ENCODE assay signal across 27 cellular contexts in genomic region chr1:178862864-178863263, GRCh38. TPM values are rescaled to one million over a fixed set of nuclear protein-coding genes. Genes with fewer than 3 reads are reported as not detected.
DNase-seq lines count a peak whose midpoint lies in the region; ATAC-seq and TF ChIP-seq lines count a peak whose summit lies in the region.
"Had no signal": no experiment of that assay in that cellular context is flagged by ENCODE, and none has a peak within 500 bp of the region (broad histone marks: within the 10 kb centered on the region; RNA-seq: fewer than 3 reads in every experiment).

No MANE protein-coding gene starts in this region.

- no peak overlapping the region for H2AFZ ChIP-seq in trophoblast cell (ENCODE audit: insufficient read depth, low read length, poor library complexity)

- H3K9ac ChIP-seq in trophoblast cell (ENCODE audit: low read length) (no peak overlapping the region), stomach smooth muscle (ENCODE audit: low read length in 2 of 2) (no peak overlapping the region)

- no peak overlapping the region for H2BK120ac ChIP-seq in trophoblast cell (ENCODE audit: insufficient read depth, low read length, poor library complexity)

- no peaks in the 10 kb centered on the region for H3K79me2 ChIP-seq in trophoblast cell (ENCODE audit: control insufficient read depth, insufficient read depth, low read length, poor library complexity)

- H3K27me3 Mint-ChIP-seq in activated B cell treated with CpG ODN at 0.5 μM for 24 hours (no peaks in the 10 kb centered on the region), osteocyte (ENCODE audit: unreplicated experiment) (no peaks in the 10 kb centered on the region)

- H3K23ac ChIP-seq in trophoblast cell (ENCODE audit: low read length), result no peak overlapping the region

- H2BK12ac ChIP-seq in trophoblast cell (ENCODE audit: low read length), result no peak overlapping the region

- no peaks in the 10 kb centered on the region for H3K27me3 ChIP-seq in esophagus muscularis mucosa
- no peaks in the 10 kb centered on the region for H3K27me3 ChIP-seq in trophoblast cell (ENCODE audit: insufficient read depth, low read length)
- H3K27me3 ChIP-seq in stomach smooth muscle (ENCODE audit: control insufficient read depth in 1 of 2, insufficient read depth in 2 of 2, low read length in 2 of 2), result no peaks in the 10 kb centered on the region
- H3K27me3 ChIP-seq: MG63, SJSA1 had no signal

- H3K27ac Mint-ChIP-seq in activated B cell treated with CpG ODN at 0.5 μM for 24 hours (peak overlapping the region; percentile 69), osteocyte (ENCODE audit: unreplicated experiment) (no peak overlapping the region)
- H3K27ac Mint-ChIP-seq: CD14-positive monocyte had no signal

- H2AK5ac ChIP-seq in trophoblast cell (ENCODE audit: low read length), result no peak overlapping the region

- no peak overlapping the region for H4K12ac ChIP-seq in trophoblast cell (ENCODE audit: low read depth, low read length)

- H3K36me3 ChIP-seq in esophagus muscularis mucosa (peaks cover 0 to 20% (median 8%) of the 10 kb centered on the region in 4 donors), trophoblast cell (ENCODE audit: control insufficient read depth in 1 of 2, insufficient read depth in 2 of 2, low read length in 2 of 2) (no peaks in the 10 kb centered on the region), stomach smooth muscle (ENCODE audit: control insufficient read depth in 2 of 2, insufficient read depth in 2 of 2, low read length in 2 of 2) (peaks cover 8% of the 10 kb centered on the region in 2 donors)
- H3K36me3 ChIP-seq: BE2C, SJSA1 had no signal

- H2BK5ac ChIP-seq in trophoblast cell (ENCODE audit: low read depth, low read length, poor library complexity), result peak overlapping the region; percentile 49

- H4K91ac ChIP-seq in trophoblast cell (ENCODE audit: low read depth, low read length), result no peak overlapping the region

- H4K8ac ChIP-seq in trophoblast cell (ENCODE audit: low read depth, low read length), result no peak overlapping the region

- no peak overlapping the region for H3K18ac ChIP-seq in trophoblast cell (ENCODE audit: low read length)

- H3K4ac ChIP-seq in trophoblast cell (ENCODE audit: low read depth, low read length), result no peak overlapping the region

- DNase-seq in activated B cell treated with CpG ODN at 0.5 μM for 24 hours (no peak), esophagus muscularis mucosa (ENCODE audit: extremely low spot score) (no peak), trophoblast cell (no peak), middle frontal gyrus (ENCODE audit: extremely low spot score, low spot score) (no peak), GF-D8 (lab: John Stamatoyannopoulos, UW) (no peak), osteocyte (ENCODE audit: extremely low spot score, unreplicated experiment) (no peak)
- DNase-seq in stimulated activated CD4-positive, alpha-beta T cell treated with anti-CD3 and anti-CD28 coated beads, Interleukin-2, amount 100 ng/mL, for 48 hours, result no peak
- DNase-seq: BE2C; CD8-positive, alpha-beta memory T cell; DMS 273 treated with DMSO at 0.1 percent for 48 hours; DMS79 treated with DMSO at 0.1 percent for 48 hours; KBM-7; MG63; NCI-H1417; NCI-H187; NCI-H2081 treated with DMSO at 0.1 percent for 48 hours; NCI-H2171; NCI-H226; NCI-H510A; NCI-H69; Right ventricle myocardium superior; RPMI8226 had no signal

- H3K4me3 Mint-ChIP-seq in activated B cell treated with CpG ODN at 0.5 μM for 24 hours, result no peak overlapping the region
- no peak overlapping the region for H3K4me3 Mint-ChIP-seq in osteocyte (ENCODE audit: unreplicated experiment)
- H3K4me3 Mint-ChIP-seq: CD14-positive monocyte; CD8-positive, alpha-beta memory T cell had no signal

- peaks cover 68% of the 10 kb centered on the region for H3K36me3 Mint-ChIP-seq in activated B cell treated with CpG ODN at 0.5 μM for 24 hours (ENCODE audit: low read depth)
- peaks cover 2% of the 10 kb centered on the region for H3K36me3 Mint-ChIP-seq in osteocyte (ENCODE audit: unreplicated experiment)

- H3K79me1 ChIP-seq in trophoblast cell (ENCODE audit: low read length), result peaks cover 4% of the 10 kb centered on the region

- H3K9me3 ChIP-seq in esophagus muscularis mucosa (no peaks in the 10 kb centered on the region), trophoblast cell (ENCODE audit: insufficient read depth, low read depth, low read length) (no peaks in the 10 kb centered on the region), stomach smooth muscle (ENCODE audit: control insufficient read depth in 2 of 2, low read length in 2 of 2) (no peaks in the 10 kb centered on the region)
- H3K9me3 ChIP-seq: BE2C, MG63, SJSA1 had no signal

- H3K4me1 ChIP-seq in esophagus muscularis mucosa (peaks cover 0 to 78% (median 49%) of the 10 kb centered on the region in 4 donors), trophoblast cell (ENCODE audit: control insufficient read depth in 1 of 2, insufficient read depth in 2 of 2, low read length in 2 of 2) (peaks cover 0 to 2% of the 10 kb centered on the region in 2 experiments), stomach smooth muscle (ENCODE audit: control insufficient read depth, insufficient read depth, low read length) (no peaks in the 10 kb centered on the region)
- H3K4me1 ChIP-seq: BE2C had no signal

- CTCF ChIA-PET in activated B cell treated with CpG ODN at 0.5 μM for 24 hours (lab: Charles Lee), result interaction anchor here (1.0 kb wide), 1 partner anchor 140 kb away, joined by 3 read pairs; no protein-coding TSS in a partner anchor

- no peak overlapping the region for H3K14ac ChIP-seq in trophoblast cell (ENCODE audit: low read length)

- H3K9me3 Mint-ChIP-seq in activated B cell treated with CpG ODN at 0.5 μM for 24 hours (no peaks in the 10 kb centered on the region), osteocyte (ENCODE audit: unreplicated experiment) (no peaks in the 10 kb centered on the region)
- H3K9me3 Mint-ChIP-seq: CD14-positive monocyte; CD8-positive, alpha-beta memory T cell had no signal

- H3K4me3 ChIP-seq in esophagus muscularis mucosa, result peak overlapping the region in 3 of 4 donors; percentile 21 to 41 (median 40)
- no peak overlapping the region for H3K4me3 ChIP-seq in trophoblast cell (ENCODE audit: low read depth, low read length)
- H3K4me3 ChIP-seq in stomach smooth muscle (ENCODE audit: low read length in 2 of 2), result peak overlapping the region; percentile 17 to 50
- H3K4me3 ChIP-seq: MG63, SJSA1 had no signal

- POLR2A ChIA-PET in activated B cell treated with CpG ODN at 0.5 μM for 24 hours (lab: Charles Lee), result interaction anchor here (0.5 to 1.3 kb wide), 3 partner anchors 11 to 320 kb away, joined by 3 to 4 read pairs (median 4); no protein-coding TSS in a partner anchor

- ATAC-seq in activated B cell treated with CpG ODN at 0.5 μM for 24 hours (ENCODE audit: low read depth), result no peak
- ATAC-seq: HCT116 had no signal

- no peak overlapping the region for H3K4me2 ChIP-seq in trophoblast cell (ENCODE audit: low read length)

- TF ChIP-seq POLR2A in esophagus muscularis mucosa (IDR thresholded peaks at IDR 0.05; ENCODE audit: low read depth), result no peak

- H3K27ac ChIP-seq in esophagus muscularis mucosa (replicated peaks in 1 of 4) (peak overlapping the region in 2 of 4 donors; percentile 24 to 36), trophoblast cell (ENCODE audit: low read depth, low read length) (no peak overlapping the region), stomach smooth muscle (ENCODE audit: low read length) (no peak overlapping the region)
- H3K27ac ChIP-seq: HL-60, SJSA1 had no signal

- H3K4me1 Mint-ChIP-seq in activated B cell treated with CpG ODN at 0.5 μM for 24 hours (peaks cover 42% of the 10 kb centered on the region), osteocyte (ENCODE audit: unreplicated experiment) (peaks cover 6% of the 10 kb centered on the region)

- no peak for TF ChIP-seq CTCF in activated B cell treated with CpG ODN at 0.5 μM for 24 hours (IDR thresholded peaks at IDR 0.05)
- TF ChIP-seq CTCF in esophagus muscularis mucosa (IDR thresholded peaks at IDR 0.05), result no peak
- TF ChIP-seq CTCF in osteocyte (IDR thresholded peaks at IDR 0.05), result no peak

- intact Hi-C loops in activated B cell treated with CpG ODN at 0.5 μM for 24 hours (cut with micrococcal nuclease) (no loop called here), esophagus muscularis mucosa (cut with DNase I) (no loop called here)

- TF ChIP-seq EP300 in esophagus muscularis mucosa (IDR thresholded peaks at IDR 0.05), result no peak

RNA-seq across cellular contexts. Expression of gene ANGPTL1, which starts 8.0 kb away (rescaled TPM):
- total RNA-seq in activated B cell treated with CpG ODN at 0.5 μM for 24 hours (not detected in 2 replicates), esophagus muscularis mucosa (100 to 1,000 TPM; 149 to 206 (median 172) TPM), osteocyte (0.43 and 0.57 TPM in 2 replicates)
- polyA plus RNA-seq in trophoblast cell (2013), result 0.11 and 0.19 TPM in 2 replicates
- total RNA-seq: CD8-positive, alpha-beta memory T cell had no signal
- polyA plus RNA-seq: CD14-positive monocyte; CD8-positive, alpha-beta memory T cell had no signal

Comparison
In these comparisons a context has a peak if more than half of its experiments do, and no peak if none do; other contexts are left out.
1. RNA of gene ANGPTL1, which starts 8.0 kb away (total RNA-seq): 149 to 206 TPM in esophagus muscularis mucosa; 0.43 to 0.57 TPM in osteocyte and not detected in activated B cell treated with CpG ODN at 0.5 μM for 24 hours; every median in the first group is over 10 times any median in the second.